ENCODE assay signal across 8 cellular contexts in genomic region chr12:51217968-51218606, GRCh38. TPM values are rescaled to one million over a fixed set of nuclear protein-coding genes. Genes with fewer than 3 reads are reported as not detected.
A peak's percentile ranks its signal among the peaks of the same experiment; 100 is the strongest.
DNase-seq lines count a peak whose midpoint lies in the region; ATAC-seq, FAIRE-seq and TF ChIP-seq lines count a peak whose summit lies in the region.

POU6F1 (minus strand) TSS chr12:51218062; CDS start chr12:51206836, 11,226 bp downstream.

- no peaks in the 10 kb centered on the region for H3K9me3 Mint-ChIP-seq in activated CD4-positive, alpha-beta T cell treated with anti-CD3 and anti-CD28 coated beads for 36 hours (ENCODE audit: low read depth)

- no peaks in the 10 kb centered on the region for H3K27me3 Mint-ChIP-seq in activated CD4-positive, alpha-beta T cell treated with anti-CD3 and anti-CD28 coated beads for 36 hours

- CTCF ChIA-PET in A549 (lab: Yijun Ruan, JAX): interaction anchor here (0.6 to 3.3 kb wide), 13 partner anchors 9 to 321 kb away, joined by 3 to 12 read pairs (median 4); partner anchors contain the start of gene DAZAP2
- CTCF ChIA-PET in activated CD4-positive, alpha-beta T cell treated with anti-CD3 and anti-CD28 coated beads for 36 hours (lab: Charles Lee): interaction anchor here (0.6 to 2.3 kb wide), 15 partner anchors 9 to 241 kb away, joined by 3 to 14 read pairs (median 4); partner anchors contain the start of genes CSRNP2 and DAZAP2

- no peak for FAIRE-seq in A549 (lab: Jason Lieb, UNC)

- TF ChIP-seq RAD21 in A549 (conservative IDR thresholded peaks at IDR 0.05 in 1 of 2, IDR thresholded peaks at IDR 0.05 in 1 of 2): no peak

- H3K4me2 ChIP-seq in A549: peak within 1 kb of the TSS; percentile 87

- H3K4me1 ChIP-seq in A549: peaks cover 21% of the 10 kb centered on the region

- peaks cover 17% of the 10 kb centered on the region for H3K4me1 Mint-ChIP-seq in activated CD4-positive, alpha-beta T cell treated with anti-CD3 and anti-CD28 coated beads for 36 hours

- H3K36me3 Mint-ChIP-seq in activated CD4-positive, alpha-beta T cell treated with anti-CD3 and anti-CD28 coated beads for 36 hours (ENCODE audit: low read depth): peaks cover 2% of the 10 kb centered on the region

- TF ChIP-seq CTCF in A549 (IDR thresholded peaks at IDR 0.05): no peak
- TF ChIP-seq CTCF in choroid plexus epithelial cell (conservative IDR thresholded peaks at IDR 0.05; ENCODE audit: low read depth, low read length): peak; percentile 57

- POLR2A ChIA-PET in A549 (lab: Yijun Ruan, JAX): interaction anchor here (0.6 to 3.4 kb wide), 20 partner anchors 12 to 606 kb away, joined by 3 to 69 read pairs (median 5); partner anchors contain the start of genes CSRNP2 and DAZAP2
- POLR2A ChIA-PET in activated CD4-positive, alpha-beta T cell treated with anti-CD3 and anti-CD28 coated beads for 36 hours (lab: Charles Lee): interaction anchor here (0.6 to 1.6 kb wide), 5 partner anchors 21 to 239 kb away, joined by 3 to 23 read pairs (median 3); partner anchors contain the start of gene DAZAP2

- TF ChIP-seq EP300 in A549 (IDR thresholded peaks at IDR 0.05): no peak

- H3K4me3 ChIP-seq in A549 (peak within 1 kb of the TSS; percentile 82), choroid plexus epithelial cell (ENCODE audit: low read depth, low read length) (peak within 1 kb of the TSS; percentile 84)

- H3K27ac Mint-ChIP-seq in activated CD4-positive, alpha-beta T cell treated with anti-CD3 and anti-CD28 coated beads for 36 hours: peak within 1 kb of the TSS; percentile 95

- 4% methylated on average over 28 of the region's 35 CpGs for WGBS in A549 (ENCODE audit: missing lambda C conversion rate)

- DNase-seq in A549 (ENCODE audit: low read depth in 1 of 2, low spot score in 1 of 2): peak; percentile 77 to 94
- DNase-seq in NCI-H2171 treated with DMSO at 0.1 percent for 48 hours (lab: John Stamatoyannopoulos, UW): peak; percentile 78
- DNase-seq in activated CD4-positive, alpha-beta T cell treated with anti-CD3 and anti-CD28 coated beads for 36 hours: peak; percentile 80
- peak; percentile 79 for DNase-seq in choroid plexus epithelial cell (ENCODE audit: low read depth)
- DNase-seq in stimulated activated CD4-positive, alpha-beta T cell treated with anti-CD3 and anti-CD28 coated beads, Interleukin-15, amount 100 ng/mL, for 48 hours (ENCODE audit: low read depth in 2 of 2): peak; percentile 32 to 47

- H3K27me3 ChIP-seq in layer of hippocampus (ENCODE audit: control insufficient read depth, insufficient read depth, low read length): no peaks in the 10 kb centered on the region

- H3K4me3 Mint-ChIP-seq in activated CD4-positive, alpha-beta T cell treated with anti-CD3 and anti-CD28 coated beads for 36 hours: peak within 1 kb of the TSS; percentile 91

- intact Hi-C loops in activated CD4-positive, alpha-beta T cell treated with anti-CD3 and anti-CD28 coated beads for 36 hours (cut with DNase I, micrococcal nuclease): loop anchor here (1.0 to 2.0 kb wide), 7 partner anchors 20 to 454 kb away; partner anchors contain the start of genes DAZAP2 (in 2 of the 2), ATF1 (in 1 of the 2), CSRNP2 (in 1 of the 2) and TFCP2 (in 1 of the 2)

- peak; percentile 22; the same call in 1 of the 2 replicates for TF ChIP-seq POLR2A in A549 (IDR thresholded peaks at IDR 0.05; ENCODE audit: low read length)

- peak; percentile 88 to 94 for ATAC-seq in A549
- peak; percentile 80 for ATAC-seq in GM18511 (IDR thresholded peaks at IDR 0.05; ENCODE audit: unreplicated experiment)
- ATAC-seq in HG03066 (IDR thresholded peaks at IDR 0.05; ENCODE audit: low read depth, unreplicated experiment): peak; percentile 72
- ATAC-seq in activated CD4-positive, alpha-beta T cell treated with anti-CD3 and anti-CD28 coated beads for 36 hours: peak; percentile 80

- H3K27ac ChIP-seq in A549: peak within 1 kb of the TSS; percentile 96 to 97
- H3K27ac ChIP-seq in layer of hippocampus (ENCODE audit: low read depth, low read length): peak within 1 kb of the TSS; percentile 94

- no peaks in the 10 kb centered on the region for H3K9me3 ChIP-seq in A549

TF ChIP-seq in A549, 52 proteins besides CTCF, POLR2A, EP300 and RAD21:
- TF ChIP-seq MAZ (IDR thresholded peaks at IDR 0.05; ENCODE audit: borderline replicate concordance, low read depth, low read length): no peak
- no peak for TF ChIP-seq RFX5 (IDR thresholded peaks at IDR 0.05)
- peak; percentile 77; the same call in 1 of the 2 replicates for TF ChIP-seq MYC (IDR thresholded peaks at IDR 0.05; ENCODE audit: borderline replicate concordance, low read length)
- TF ChIP-seq HOXB5 (CRISPR knock-in tag; IDR thresholded peaks at IDR 0.05): no peak
- no peak for TF ChIP-seq FOSL2 (IDR thresholded peaks at IDR 0.05)
- no peak for TF ChIP-seq FOSL2 (CRISPR knock-in tag; IDR thresholded peaks at IDR 0.05)
- no peak for TF ChIP-seq FOSB (CRISPR knock-in tag; IDR thresholded peaks at IDR 0.05)
- no peak for TF ChIP-seq RCOR1 (IDR thresholded peaks at IDR 0.05; ENCODE audit: low read depth, low read length)
- TF ChIP-seq GATA3 (IDR thresholded peaks at IDR 0.05; ENCODE audit: borderline replicate concordance): no peak
- no peak for TF ChIP-seq TP53 (CRISPR knock-in tag; IDR thresholded peaks at IDR 0.05)
- no peak for TF ChIP-seq USF2 (IDR thresholded peaks at IDR 0.05)
- TF ChIP-seq JUN (IDR thresholded peaks at IDR 0.05): peak in 1 of 2 experiments; percentile 9; a peak in 1 of 5 replicates
- no peak for TF ChIP-seq RARB (CRISPR knock-in tag; IDR thresholded peaks at IDR 0.05)
- peak; percentile 83 for TF ChIP-seq MAX (IDR thresholded peaks at IDR 0.05)
- no peak for TF ChIP-seq FOXS1 (CRISPR knock-in tag; IDR thresholded peaks at IDR 0.05)
- TF ChIP-seq POLR2AphosphoS2 (conservative IDR thresholded peaks at IDR 0.05; ENCODE audit: low read length): no peak
- TF ChIP-seq ZFP36 (IDR thresholded peaks at IDR 0.05; ENCODE audit: borderline replicate concordance, partially characterized antibody): no peak
- no peak for TF ChIP-seq HMGXB4 (CRISPR knock-in tag; IDR thresholded peaks at IDR 0.05; ENCODE audit: borderline replicate concordance)
- TF ChIP-seq BCL3 (IDR thresholded peaks at IDR 0.05): no peak
- no peak for TF ChIP-seq CHD4 (IDR thresholded peaks at IDR 0.05; ENCODE audit: borderline replicate concordance)
- no peak for TF ChIP-seq NFE2L2 (conservative IDR thresholded peaks at IDR 0.05; ENCODE audit: low read length)
- TF ChIP-seq HDAC2 (IDR thresholded peaks at IDR 0.05): no peak
- no peak for TF ChIP-seq NPAS2 (CRISPR knock-in tag; IDR thresholded peaks at IDR 0.05; ENCODE audit: borderline replicate concordance)
- TF ChIP-seq NR3C1 (IDR thresholded peaks at IDR 0.05): no peak
- TF ChIP-seq SREBF2 (IDR thresholded peaks at IDR 0.05): no peak
- TF ChIP-seq CBX8 (IDR thresholded peaks at IDR 0.05): no peak
- TF ChIP-seq CEBPB (IDR thresholded peaks at IDR 0.05): no peak

RNA-seq across cellular contexts. Expression of gene POU6F1, which starts in this region (rescaled TPM):
- 1.3 and 1.7 TPM in 2 replicates for polyA plus RNA-seq in A549 (2011; rRNA removed)
- 1.3 TPM in 2 replicates for polyA plus RNA-seq in A549 (2012; cell fraction: cytosol; rRNA removed)
- polyA plus RNA-seq in A549 (2012; cell fraction: nucleus; rRNA removed): 3.5 and 4.2 TPM in 2 replicates
- 0.58 to 0.92 TPM (median 0.77 TPM) in 3 replicates for polyA plus RNA-seq in A549 (2017; fragmentation: RNase III; extraction: RNeasy Plus Mini Kit Qiagen cat#74134 plus additional on column Dnase treatment)
- 2.9 and 4.3 TPM in 2 replicates for polyA minus RNA-seq in A549 (2011; rRNA and poly(A)+ RNA removed)
- 10 to 100 TPM in 1 of 2 experiments, 1 to 10 TPM in 1; 8.7 to 12.9 TPM for total RNA-seq in activated CD4-positive, alpha-beta T cell treated with anti-CD3 and anti-CD28 coated beads for 36 hours

Comparison
In these comparisons a context has a peak if more than half of its experiments do, and no peak if none do; other contexts are left out.
1. Peak in every context shown above with its lines: DNase-seq, ATAC-seq, H3K4me3 ChIP-seq and H3K27ac ChIP-seq.